In the genomic region with DNA sequence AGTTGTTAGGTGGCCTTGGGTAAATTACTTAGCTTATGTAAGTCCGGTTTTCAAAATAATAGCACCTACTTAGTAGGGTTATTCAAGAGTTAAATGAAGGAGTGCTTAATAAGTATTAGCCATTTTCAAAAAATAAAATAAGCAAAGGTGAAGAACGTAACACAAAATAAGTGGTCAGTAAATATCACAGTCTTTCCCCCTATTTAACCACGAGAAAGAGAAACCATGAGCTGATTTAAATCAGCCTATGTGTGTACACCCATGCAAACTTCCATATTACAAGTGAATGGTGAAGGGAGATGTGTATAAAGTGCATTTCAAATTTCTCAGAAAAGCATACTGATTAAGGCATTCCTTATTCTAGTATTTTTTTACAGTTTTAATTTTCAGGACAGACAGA, we compare ENCODE assay signal across 1 cellular context.
TF ChIP-seq lines count a peak whose summit lies in the region.

No MANE protein-coding gene starts in this region.

TF ChIP-seq in HEK293T, 16 proteins besides CTCF, POLR2A, EP300 and RAD21 (continued from another document):
- TF ChIP-seq SP1 (IDR thresholded peaks at IDR 0.05) (no peak), CTBP1 (IDR thresholded peaks at IDR 0.05; ENCODE audit: borderline replicate concordance) (no peak)
- TF ChIP-seq, protein P1, sequence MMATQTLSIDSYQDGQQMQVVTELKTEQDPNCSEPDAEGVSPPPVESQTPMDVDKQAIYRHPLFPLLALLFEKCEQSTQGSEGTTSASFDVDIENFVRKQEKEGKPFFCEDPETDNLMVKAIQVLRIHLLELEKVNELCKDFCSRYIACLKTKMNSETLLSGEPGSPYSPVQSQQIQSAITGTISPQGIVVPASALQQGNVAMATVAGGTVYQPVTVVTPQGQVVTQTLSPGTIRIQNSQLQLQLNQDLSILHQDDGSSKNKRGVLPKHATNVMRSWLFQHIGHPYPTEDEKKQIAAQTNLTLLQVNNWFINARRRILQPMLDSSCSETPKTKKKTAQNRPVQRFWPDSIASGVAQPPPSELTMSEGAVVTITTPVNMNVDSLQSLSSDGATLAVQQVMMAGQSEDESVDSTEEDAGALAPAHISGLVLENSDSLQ (IDR thresholded peaks at IDR 0.05) = no peak
